In genomic region chr17:72745241-72745640, GRCh38 we compare ENCODE assay signal across 3 cellular contexts.
"Had no signal": no experiment of that assay in that cellular context is flagged by ENCODE, and none has a peak within 500 bp of the region (broad histone marks: within the 10 kb centered on the region; RNA-seq: fewer than 3 reads in every experiment).

No MANE protein-coding gene starts in this region.

- H3K4me3 ChIP-seq: GM12878 had no signal

- DNase-seq: GDM1, GF-D8 had no signal
